ENCODE assay signal across 10 cellular contexts in genomic region chr15:101269479-101270223, GRCh38. TPM values are rescaled to one million over a fixed set of nuclear protein-coding genes. Genes with fewer than 3 reads are reported as not detected.
A peak's percentile ranks its signal among the peaks of the same experiment; 100 is the strongest.
DNase-seq lines count a peak whose midpoint lies in the region; ATAC-seq, FAIRE-seq and TF ChIP-seq lines count a peak whose summit lies in the region.
"Had no signal": no experiment of that assay in that cellular context is flagged by ENCODE, and none has a peak within 500 bp of the region (broad histone marks: within the 10 kb centered on the region; RNA-seq: fewer than 3 reads in every experiment).

No MANE protein-coding gene starts in this region.

- H3K79me2 ChIP-seq in KMS-11 (ENCODE audit: insufficient read depth, low read depth): peaks cover 18% of the 10 kb centered on the region; the same call in 1 of the 2 replicates

- peaks cover 22% of the 10 kb centered on the region; the same call in 1 of the 2 replicates for H3K36me3 ChIP-seq in KMS-11 (ENCODE audit: insufficient read depth)
- peaks cover 61% of the 10 kb centered on the region for H3K36me3 ChIP-seq in brain microvascular endothelial cell (replicated peaks)
- peaks cover 25 to 45% (median 34%) of the 10 kb centered on the region in 4 donors for H3K36me3 ChIP-seq in right lobe of liver

- H3K4me3 ChIP-seq in KMS-11 (IDR thresholded peaks at IDR 0.05; ENCODE audit: insufficient read depth, low read depth, low read length) (no peak overlapping the region), brain microvascular endothelial cell (ENCODE audit: low read depth, low read length) (no peak overlapping the region), right lobe of liver (no peak overlapping the region)
- H3K4me3 ChIP-seq: coronary artery had no signal

- H3K27me3 ChIP-seq in KMS-11 (ENCODE audit: insufficient read depth, low read depth) (no peaks in the 10 kb centered on the region), brain microvascular endothelial cell (replicated peaks) (no peaks in the 10 kb centered on the region), right lobe of liver (no peaks in the 10 kb centered on the region)

- TF ChIP-seq CTCF in KMS-11 (conservative IDR thresholded peaks at IDR 0.05; ENCODE audit: low read depth, low read length) (0 out of 2 replicates have a peak, but pooled peaks have one; percentile 28), brain microvascular endothelial cell (IDR thresholded peaks at IDR 0.05; ENCODE audit: low read depth, low read length, missing control alignments) (peak; percentile 65), right lobe of liver (IDR thresholded peaks at IDR 0.05) (peak; percentile 15 to 38 (median 24))

- H3K27ac ChIP-seq in KMS-11 (no peak overlapping the region), brain microvascular endothelial cell (no peak overlapping the region), right lobe of liver (no peak overlapping the region)
- H3K27ac ChIP-seq: coronary artery had no signal

- TF ChIP-seq POLR2A in right lobe of liver (IDR thresholded peaks at IDR 0.05): no peak

- ATAC-seq in right lobe of liver (peak; percentile 46 to 64 (median 53)), GM21447 (IDR thresholded peaks at IDR 0.05; ENCODE audit: unreplicated experiment) (no peak)

- H3K9ac ChIP-seq in KMS-11: no peak overlapping the region

- in situ Hi-C loops in brain microvascular endothelial cell (cut with HindIII; ENCODE audit: low pct_ligation_motif_present, low sequenced_read_pairs): no loop called here

- no peaks in the 10 kb centered on the region for H3K9me3 ChIP-seq in right lobe of liver

- DNase-seq in GM03348 (ENCODE audit: low spot score) (peak; percentile 19), brain microvascular endothelial cell (no peak), right lobe of liver (no peak), amygdala (lab: John Stamatoyannopoulos, UW) (no peak), RCC 7860 (ENCODE audit: low spot score) (no peak), NOMO-1 (lab: John Stamatoyannopoulos, UW; ENCODE audit: unreplicated experiment in 2 of 2) (no peak)
- DNase-seq: activated CD4-positive, alpha-beta T cell treated with anti-CD3 and anti-CD28 coated beads for 4 hours had no signal

- no peak for FAIRE-seq in RCC 7860 (lab: Jason Lieb, UNC)

- H3K4me1 ChIP-seq in KMS-11 (ENCODE audit: low read depth, poor library complexity, severe bottlenecking) (peaks cover 40% of the 10 kb centered on the region), right lobe of liver (no peaks in the 10 kb centered on the region)

- intact Hi-C loops in right lobe of liver (cut with DNase I): loop anchor here in 1 of 2 donors (10.0 kb wide), 1 partner anchor 345 kb away; no protein-coding TSS in a partner anchor

- WGBS in right lobe of liver (ENCODE audit: insufficient coverage, low coverage, low lambda C conversion rate, missing lambda C conversion rate): 100% methylated on average over 2 of the region's 16 CpGs

- H4K20me1 ChIP-seq in KMS-11 (ENCODE audit: insufficient read depth): no peaks in the 10 kb centered on the region

- H3K4me2 ChIP-seq in KMS-11: no peak overlapping the region

- no peak overlapping the region for H2AFZ ChIP-seq in KMS-11 (ENCODE audit: low read depth)

RNA-seq across cellular contexts. Expression of gene SELENOS, which starts 7.6 kb away (rescaled TPM):
- 10 to 100 TPM; 30.4 to 52.5 (median 39.6) TPM for total RNA-seq in right lobe of liver

RNA-seq across cellular contexts. Expression of gene CHSY1, which starts 17.8 kb away (rescaled TPM):
- 10 to 100 TPM in 2 of 6 experiments, 1 to 10 TPM in 4; 4.9 to 12.6 (median 7.2) TPM for total RNA-seq in right lobe of liver

RNA-seq across cellular contexts. Expression of gene SNRPA1, which starts 25.4 kb away (rescaled TPM):
- 10 to 100 TPM; 17.7 to 28.6 (median 24.1) TPM for total RNA-seq in right lobe of liver
